ENCODE assay signal across 8 cellular contexts in genomic region chr13:94548382-94549240, GRCh38. TPM values are rescaled to one million over a fixed set of nuclear protein-coding genes. Genes with fewer than 3 reads are reported as not detected.
DNase-seq lines count a peak whose midpoint lies in the region; ATAC-seq, FAIRE-seq and TF ChIP-seq lines count a peak whose summit lies in the region.

No MANE protein-coding gene starts in this region.

- CTCF ChIA-PET in A549 (lab: Yijun Ruan, JAX) = interaction anchor here (0.9 to 1.6 kb wide), 4 partner anchors 8 to 115 kb away, joined by 3 to 4 read pairs (median 3); no protein-coding TSS in a partner anchor
- CTCF ChIA-PET in activated CD8-positive, alpha-beta T cell treated with anti-CD3 and anti-CD28 coated beads for 36 hours (lab: Charles Lee) = interaction anchor here (0.7 to 3.9 kb wide), 8 partner anchors 18 to 748 kb away, joined by 3 to 26 read pairs (median 3); partner anchors contain the start of gene TGDS

- 0 out of 5 replicates have a peak, but pooled peaks of 1 of the 2 experiments have one; percentile 18 for TF ChIP-seq RAD21 in A549 (conservative IDR thresholded peaks at IDR 0.05 in 1 of 2, IDR thresholded peaks at IDR 0.05 in 1 of 2)

- no peaks in the 10 kb centered on the region for H3K27me3 ChIP-seq in tibial nerve

- H3K27ac Mint-ChIP-seq in activated CD8-positive, alpha-beta T cell treated with anti-CD3 and anti-CD28 coated beads for 36 hours = peak overlapping the region; percentile 98
- H3K27ac Mint-ChIP-seq in natural killer cell treated with Interleukin-12 subunit alpha and Interleukin-12 subunit beta and Interleukin-15 and Interleukin-18, amount 100 ng/mL, for 72 hours = peak overlapping the region; percentile 86 to 93

- H3K4me2 ChIP-seq in A549 = peak overlapping the region; percentile 96

- peaks cover 16% of the 10 kb centered on the region; the same call in 1 of the 3 replicates for H3K4me1 ChIP-seq in A549
- peaks cover 0 to 17% (median 9%) of the 10 kb centered on the region in 4 donors for H3K4me1 ChIP-seq in tibial nerve

- no peak for FAIRE-seq in A549 (lab: Jason Lieb, UNC)

- intact Hi-C loops in activated CD8-positive, alpha-beta T cell treated with anti-CD3 and anti-CD28 coated beads for 36 hours (cut with micrococcal nuclease) = loop anchor here (5.0 kb wide), 2 partner anchors 49 to 111 kb away; partner anchors contain the start of gene TGDS

- H3K4me3 ChIP-seq in A549 = peak overlapping the region; percentile 58
- peak overlapping the region; percentile 61 to 89 (median 80) for H3K4me3 ChIP-seq in tibial nerve

- H3K36me3 ChIP-seq in tibial nerve = no peaks in the 10 kb centered on the region

- TF ChIP-seq EP300 in A549 (IDR thresholded peaks at IDR 0.05) = no peak
- no peak for TF ChIP-seq EP300 in tibial nerve (IDR thresholded peaks at IDR 0.05)

- POLR2A ChIA-PET in A549 (lab: Yijun Ruan, JAX) = interaction anchor here (0.7 to 2.8 kb wide), 5 partner anchors 12 to 53 kb away, joined by 3 to 30 read pairs (median 4); partner anchors contain the start of genes GPR180 and TGDS
- POLR2A ChIA-PET in activated CD8-positive, alpha-beta T cell treated with anti-CD3 and anti-CD28 coated beads for 36 hours (lab: Charles Lee) = interaction anchor here (0.7 to 3.3 kb wide), 9 partner anchors 13 to 120 kb away, joined by 3 to 27 read pairs (median 5); partner anchors contain the start of genes GPR180 and TGDS

- H3K4me1 Mint-ChIP-seq in activated CD8-positive, alpha-beta T cell treated with anti-CD3 and anti-CD28 coated beads for 36 hours (ENCODE audit: low read depth) = peaks cover 15% of the 10 kb centered on the region
- H3K4me1 Mint-ChIP-seq in natural killer cell treated with Interleukin-12 subunit alpha and Interleukin-12 subunit beta and Interleukin-15 and Interleukin-18, amount 100 ng/mL, for 72 hours (ENCODE audit: low read depth in 2 of 2) = peaks cover 25 to 27% of the 10 kb centered on the region in 2 donors

- 10% methylated on average over 19 of the region's 25 CpGs for WGBS in A549 (ENCODE audit: missing lambda C conversion rate)
- 14% methylated on average over 22 to 25 of the region's 25 CpGs for WGBS in tibial nerve, 2 donors

- peaks cover 3% of the 10 kb centered on the region for H3K27me3 Mint-ChIP-seq in activated CD8-positive, alpha-beta T cell treated with anti-CD3 and anti-CD28 coated beads for 36 hours
- no peaks in the 10 kb centered on the region for H3K27me3 Mint-ChIP-seq in natural killer cell treated with Interleukin-12 subunit alpha and Interleukin-12 subunit beta and Interleukin-15 and Interleukin-18, amount 100 ng/mL, for 72 hours

- peak; percentile 43 to 67 for DNase-seq in A549 (ENCODE audit: low read depth in 1 of 2, low spot score in 1 of 2)
- DNase-seq in GM13976 (ENCODE audit: low spot score) = peak; percentile 19
- peak; percentile 70 for DNase-seq in NCI-H146 treated with DMSO at 0.1 percent for 48 hours (lab: John Stamatoyannopoulos, UW; ENCODE audit: unreplicated experiment)
- DNase-seq in activated CD8-positive, alpha-beta T cell treated with anti-CD3 and anti-CD28 coated beads for 36 hours = peak; percentile 63
- peak; percentile 30 for DNase-seq in fibroblast of gingiva (ENCODE audit: low read depth)
- DNase-seq in natural killer cell treated with Interleukin-12 subunit alpha and Interleukin-12 subunit beta and Interleukin-15 and Interleukin-18, amount 100 ng/mL, for 72 hours (ENCODE audit: low spot score) = no peak
- peak; percentile 14 to 37 for DNase-seq in tibial nerve (ENCODE audit: low spot score in 2 of 2)

- H3K36me3 Mint-ChIP-seq in activated CD8-positive, alpha-beta T cell treated with anti-CD3 and anti-CD28 coated beads for 36 hours (ENCODE audit: low read depth) = peaks cover 3% of the 10 kb centered on the region
- H3K36me3 Mint-ChIP-seq in natural killer cell treated with Interleukin-12 subunit alpha and Interleukin-12 subunit beta and Interleukin-15 and Interleukin-18, amount 100 ng/mL, for 72 hours = peaks cover 6% of the 10 kb centered on the region

- H3K27ac ChIP-seq in A549 = peak overlapping the region; percentile 88 to 93
- peak overlapping the region; percentile 91 to 99 (median 96) for H3K27ac ChIP-seq in tibial nerve

- in situ Hi-C loops in GM13976 (cut with MboI; ENCODE audit: low sequenced_read_pairs, unreplicated experiment) = no loop called here

- H3K4me3 Mint-ChIP-seq in activated CD8-positive, alpha-beta T cell treated with anti-CD3 and anti-CD28 coated beads for 36 hours = peak overlapping the region; percentile 85
- H3K4me3 Mint-ChIP-seq in natural killer cell treated with Interleukin-12 subunit alpha and Interleukin-12 subunit beta and Interleukin-15 and Interleukin-18, amount 100 ng/mL, for 72 hours = peak overlapping the region; percentile 89

- ATAC-seq in A549 (peak; percentile 75 to 76), HG02840 (IDR thresholded peaks at IDR 0.05; ENCODE audit: low FRiP score, unreplicated experiment) (peak; percentile 66)
- ATAC-seq in activated CD8-positive, alpha-beta T cell treated with anti-CD3 and anti-CD28 coated beads for 36 hours = peak; percentile 43
- ATAC-seq in natural killer cell treated with Interleukin-12 subunit alpha and Interleukin-12 subunit beta and Interleukin-15 and Interleukin-18, amount 100 ng/mL, for 72 hours = peak; percentile 58 to 63

- TF ChIP-seq CTCF in A549 (IDR thresholded peaks at IDR 0.05) = peak; percentile 23; the same call in 2 of the 3 replicates
- peak; percentile 21 for TF ChIP-seq CTCF in GM13976 (IDR thresholded peaks at IDR 0.05; ENCODE audit: borderline replicate concordance, control extremely low read depth, extremely low read depth, insufficient read depth, missing control alignments)
- TF ChIP-seq CTCF in activated CD8-positive, alpha-beta T cell treated with anti-CD3 and anti-CD28 coated beads for 36 hours (IDR thresholded peaks at IDR 0.05) = no peak
- TF ChIP-seq CTCF in tibial nerve (IDR thresholded peaks at IDR 0.05) = no peak

- TF ChIP-seq POLR2A in A549 (IDR thresholded peaks at IDR 0.05; ENCODE audit: low read length) (no peak), tibial nerve (IDR thresholded peaks at IDR 0.05) (no peak)

- no peaks in the 10 kb centered on the region for H3K9me3 Mint-ChIP-seq in activated CD8-positive, alpha-beta T cell treated with anti-CD3 and anti-CD28 coated beads for 36 hours
- H3K9me3 Mint-ChIP-seq in natural killer cell treated with Interleukin-12 subunit alpha and Interleukin-12 subunit beta and Interleukin-15 and Interleukin-18, amount 100 ng/mL, for 72 hours = peaks cover 3% of the 10 kb centered on the region

- H3K9me3 ChIP-seq in A549 = no peaks in the 10 kb centered on the region
- H3K9me3 ChIP-seq in tibial nerve = no peaks in the 10 kb centered on the region

TF ChIP-seq in A549, 52 proteins besides CTCF, POLR2A, EP300 and RAD21 (continues in another document):
- TF ChIP-seq KDM5A (IDR thresholded peaks at IDR 0.05) = no peak
- no peak for TF ChIP-seq ATOH8 (CRISPR knock-in tag; IDR thresholded peaks at IDR 0.05; ENCODE audit: low read depth)
- TF ChIP-seq ESRRA (IDR thresholded peaks at IDR 0.05; ENCODE audit: borderline replicate concordance, low read length) = no peak
- no peak for TF ChIP-seq FOXS1 (CRISPR knock-in tag; IDR thresholded peaks at IDR 0.05)
- peak; percentile 53; the same call in 1 of the 2 replicates for TF ChIP-seq PHF8 (IDR thresholded peaks at IDR 0.05; ENCODE audit: borderline replicate concordance, low read depth)
- TF ChIP-seq SMC3 (IDR thresholded peaks at IDR 0.05) = no peak; the same call in 2 of the 3 replicates
- 0 out of 5 replicates have a peak, but pooled peaks of 1 of the 2 experiments have one; percentile 9 for TF ChIP-seq JUN (IDR thresholded peaks at IDR 0.05)

RNA-seq across cellular contexts. Expression of gene TGDS, which starts 47.3 kb away (rescaled TPM):
- polyA plus RNA-seq in A549 (2011; rRNA removed) (19.0 and 24.3 TPM in 2 replicates), A549 (2017; fragmentation: RNase III; extraction: RNeasy Plus Mini Kit Qiagen cat#74134 plus additional on column Dnase treatment) (6.7 to 7.3 TPM (median 6.8 TPM) in 3 replicates)
- 4.7 and 5.2 TPM in 2 replicates for polyA plus RNA-seq in A549 (2012; cell fraction: cytosol; rRNA removed)
- polyA plus RNA-seq in A549 (2012; cell fraction: nucleus; rRNA removed) = 3.3 and 4.6 TPM in 2 replicates
- polyA minus RNA-seq in A549 (2011; rRNA and poly(A)+ RNA removed) = 4.3 and 5.5 TPM in 2 replicates
- total RNA-seq in activated CD8-positive, alpha-beta T cell treated with anti-CD3 and anti-CD28 coated beads for 36 hours = 10 to 100 TPM; 24.0 to 27.0 TPM
- total RNA-seq in natural killer cell treated with Interleukin-12 subunit alpha and Interleukin-12 subunit beta and Interleukin-15 and Interleukin-18, amount 100 ng/mL, for 72 hours = 10 to 100 TPM; 18.7 to 20.5 TPM
- total RNA-seq in tibial nerve = 10 to 100 TPM; 10.2 to 14.2 (median 12.3) TPM

RNA-seq across cellular contexts. Expression of gene GPR180, which starts 53.0 kb away (rescaled TPM):
- polyA plus RNA-seq in A549 (2011; rRNA removed) (6.3 and 7.8 TPM in 2 replicates), A549 (2017; fragmentation: RNase III; extraction: RNeasy Plus Mini Kit Qiagen cat#74134 plus additional on column Dnase treatment) (3.4 to 3.8 TPM (median 3.6 TPM) in 3 replicates)
- 1.1 and 1.4 TPM in 2 replicates for polyA plus RNA-seq in A549 (2012; cell fraction: cytosol; rRNA removed)
- 0.85 and 1.1 TPM in 2 replicates for polyA plus RNA-seq in A549 (2012; cell fraction: nucleus; rRNA removed)
- polyA minus RNA-seq in A549 (2011; rRNA and poly(A)+ RNA removed) = 4.6 and 5.4 TPM in 2 replicates
- 1 to 10 TPM; 7.5 to 7.7 TPM for total RNA-seq in activated CD8-positive, alpha-beta T cell treated with anti-CD3 and anti-CD28 coated beads for 36 hours
- total RNA-seq in natural killer cell treated with Interleukin-12 subunit alpha and Interleukin-12 subunit beta and Interleukin-15 and Interleukin-18, amount 100 ng/mL, for 72 hours = 1 to 10 TPM; 7.1 to 7.8 TPM
- 1 to 10 TPM; 2.9 to 9.0 (median 5.2) TPM for total RNA-seq in tibial nerve

Comparison
In these comparisons a context has a peak if more than half of its experiments do, and no peak if none do; other contexts are left out.
1. CTCF ChIP-seq: peak in A549 (single experiment) and GM13976 (single experiment); none in activated CD8-positive, alpha-beta T cell treated with anti-CD3 and anti-CD28 coated beads for 36 hours (single experiment) and tibial nerve (0 of 5).
2. Peak in every context shown above with its lines, with median percentiles within 50 percentile points of each other: ATAC-seq.